ENCODE assay signal across 19 cellular contexts in the genomic region with DNA sequence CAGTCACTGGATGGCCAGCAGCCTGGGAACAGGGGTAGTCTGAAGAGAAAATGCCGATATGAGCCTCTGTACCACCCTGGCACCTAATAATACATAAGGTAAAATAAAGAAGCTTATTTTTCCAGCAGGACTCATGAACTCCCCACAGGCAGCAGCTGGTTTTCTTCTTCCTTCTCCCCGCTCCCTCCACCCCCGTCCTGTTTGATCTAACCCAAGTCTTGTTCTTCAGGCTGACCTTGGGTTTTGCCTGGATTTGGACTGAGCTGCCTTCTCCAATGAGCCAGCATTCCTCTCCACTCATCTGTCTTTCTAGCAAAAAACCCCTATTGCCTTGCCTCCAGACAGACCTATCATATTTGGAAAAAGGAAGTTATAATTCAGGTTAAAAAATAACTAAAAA.
DNase-seq lines count a peak whose midpoint lies in the region; ATAC-seq, FAIRE-seq and TF ChIP-seq lines count a peak whose summit lies in the region.
"Had no signal": no experiment of that assay in that cellular context is flagged by ENCODE, and none has a peak within 500 bp of the region (broad histone marks: within the 10 kb centered on the region; RNA-seq: fewer than 3 reads in every experiment).

No MANE protein-coding gene starts in this region.

- TF ChIP-seq RAD21 in H1 (IDR thresholded peaks at IDR 0.05 in 1 of 2, conservative IDR thresholded peaks at IDR 0.05 in 1 of 2; ENCODE audit: low read depth in 2 of 2, low read length in 2 of 2) = no peak

- H2AFZ ChIP-seq in Loucy (ENCODE audit: low read length) (no peak overlapping the region), H1 (ENCODE audit: low read length) (no peak overlapping the region)
- H2AFZ ChIP-seq: PC-9 had no signal

- TF ChIP-seq POLR2A in H1 (IDR thresholded peaks at IDR 0.05; ENCODE audit: control extremely low read depth in 1 of 2, low read depth in 2 of 2, low read length in 2 of 2) (no peak), spleen (IDR thresholded peaks at IDR 0.05) (no peak), right lobe of liver (IDR thresholded peaks at IDR 0.05) (no peak)

- H3K36me3 ChIP-seq in Loucy (ENCODE audit: insufficient read depth, low read length) (no peaks in the 10 kb centered on the region), H1 (ENCODE audit: control insufficient read depth in 2 of 4, insufficient read depth in 4 of 4, low read length in 3 of 4) (no peaks in the 10 kb centered on the region), muscle layer of duodenum (ENCODE audit: control insufficient read depth in 1 of 2, insufficient read depth in 2 of 2, low read length in 2 of 2) (no peaks in the 10 kb centered on the region), spleen (no peaks in the 10 kb centered on the region), right lobe of liver (no peaks in the 10 kb centered on the region)
- H3K36me3 ChIP-seq: BE2C, MG63 had no signal

- H3K27me3 ChIP-seq in Loucy (ENCODE audit: insufficient read depth, low read length, poor library complexity, severe bottlenecking) (no peaks in the 10 kb centered on the region), H1 (replicated peaks in 1 of 4; ENCODE audit: control insufficient read depth in 3 of 4, extremely low read depth in 1 of 4, insufficient read depth in 3 of 4, low read length in 3 of 4) (peaks cover 0 to 3% (median 0%) of the 10 kb centered on the region in 4 experiments; a peak in 3 of 7 replicates), muscle layer of duodenum (ENCODE audit: low read depth, low read length) (no peaks in the 10 kb centered on the region), spleen (replicated peaks in 1 of 7) (no peaks in the 10 kb centered on the region), right lobe of liver (no peaks in the 10 kb centered on the region)
- H3K27me3 ChIP-seq: BE2C, MG63 had no signal

- H3K79me1 ChIP-seq in H1 (ENCODE audit: low read depth, low read length) = no peaks in the 10 kb centered on the region

- H2BK120ac ChIP-seq in H1 (replicated peaks; ENCODE audit: low read depth, low read length) = no peak overlapping the region

- H4K8ac ChIP-seq in H1 (ENCODE audit: extremely low read depth, insufficient read depth, low read length) = no peak overlapping the region

- intact Hi-C loops in spleen (cut with DNase I; ENCODE audit: low total_unique reads) = no loop called here
- intact Hi-C loops in right lobe of liver (cut with DNase I) = no loop called here

- H3K4me1 ChIP-seq in Loucy (ENCODE audit: insufficient read depth, low read length, poor library complexity, severe bottlenecking) (peaks cover 22% of the 10 kb centered on the region), H1 (replicated peaks in 1 of 4; ENCODE audit: control insufficient read depth in 3 of 4, insufficient read depth in 4 of 4, low read length in 3 of 4) (peaks cover 8 to 16% (median 10%) of the 10 kb centered on the region in 4 experiments), muscle layer of duodenum (ENCODE audit: control insufficient read depth in 1 of 2, insufficient read depth in 2 of 2, low read length in 2 of 2) (peaks cover 0 to 32% of the 10 kb centered on the region in 2 donors), spleen (peaks cover 0 to 24% (median 8%) of the 10 kb centered on the region in 6 donors), right lobe of liver (no peaks in the 10 kb centered on the region)

- CTCF ChIA-PET in H1 (lab: Charles Lee; ENCODE audit: partially characterized antibody) = interaction anchor here (0.8 to 2.4 kb wide), 13 partner anchors 10 to 187 kb away, joined by 3 to 14 read pairs (median 4); no protein-coding TSS in a partner anchor

- H4K91ac ChIP-seq in H1 (replicated peaks; ENCODE audit: insufficient read length, low read length) = peak overlapping the region; percentile 12

- TF ChIP-seq EP300 in H1 (IDR thresholded peaks at IDR 0.05; ENCODE audit: borderline replicate concordance in 1 of 2, low read depth in 2 of 2, low read length in 2 of 2) = no peak

- H3K27ac ChIP-seq in H1 (ENCODE audit: low read depth, low read length) (no peak overlapping the region), muscle layer of duodenum (ENCODE audit: low read length) (peak overlapping the region; percentile 6), spleen (peak overlapping the region in 7 of 8 donors; percentile 39 to 67 (median 57)), right lobe of liver (no peak overlapping the region)
- H3K27ac ChIP-seq: KMS-11, PC-9 had no signal

- H3K4me2 ChIP-seq in Loucy (ENCODE audit: low read depth, low read length, poor library complexity, severe bottlenecking) (no peak overlapping the region), H1 (ENCODE audit: insufficient read depth in 1 of 2, low read depth in 2 of 2, low read length in 2 of 2) (no peak overlapping the region)
- H3K4me2 ChIP-seq: KMS-11, PC-9 had no signal

- peaks cover 2% of the 10 kb centered on the region for H3K23me2 ChIP-seq in H1 (ENCODE audit: low read depth, low read length)

- no peak for FAIRE-seq in H1 (lab: Jason Lieb, UNC)

- H3K4me3 ChIP-seq in Loucy (ENCODE audit: low read length, poor library complexity, severe bottlenecking) (no peak overlapping the region), H1 (ENCODE audit: extremely low read depth in 1 of 4, insufficient read depth in 2 of 4, low read depth in 3 of 4, low read length in 4 of 4) (no peak overlapping the region), muscle layer of duodenum (ENCODE audit: low read depth in 1 of 2, low read length in 2 of 2) (no peak overlapping the region), spleen (no peak overlapping the region), right lobe of liver (no peak overlapping the region)
- H3K4me3 ChIP-seq: MG63, PC-9 had no signal

- H3K9me3 ChIP-seq in Loucy (ENCODE audit: insufficient read depth, low read depth, low read length) = no peaks in the 10 kb centered on the region
- H3K9me3 ChIP-seq in H1 (ENCODE audit: insufficient read depth in 2 of 2, low read depth in 1 of 2, low read length in 1 of 2) = no peaks in the 10 kb centered on the region
- H3K9me3 ChIP-seq in muscle layer of duodenum (ENCODE audit: control insufficient read depth in 1 of 2, low read length in 2 of 2) = no peaks in the 10 kb centered on the region
- H3K9me3 ChIP-seq in spleen = no peaks in the 10 kb centered on the region
- no peaks in the 10 kb centered on the region for H3K9me3 ChIP-seq in right lobe of liver
- H3K9me3 ChIP-seq: BE2C, MG63 had no signal

- H2AK5ac ChIP-seq in H1 (ENCODE audit: low read depth, low read length) = no peak overlapping the region

- no peak overlapping the region for H4K5ac ChIP-seq in H1 (ENCODE audit: insufficient read length, low read depth, low read length)

- POLR2A ChIA-PET in H1 (lab: Charles Lee; ENCODE audit: partially characterized antibody) = interaction anchor here (0.6 to 1.3 kb wide), 6 partner anchors 10 to 113 kb away, joined by 3 to 4 read pairs (median 3); no protein-coding TSS in a partner anchor

- H3K56ac ChIP-seq in H1 (replicated peaks; ENCODE audit: insufficient read length, low read depth, low read length) = no peak overlapping the region

- H3K9ac ChIP-seq in Loucy (ENCODE audit: low read depth, low read length, poor library complexity, severe bottlenecking) = peak overlapping the region; percentile 30
- H3K9ac ChIP-seq in H1 (replicated peaks in 1 of 4; ENCODE audit: extremely low read depth in 1 of 4, low read depth in 3 of 4, low read length in 3 of 4) = no peak overlapping the region
- H3K9ac ChIP-seq: KMS-11 had no signal

- H3K79me2 ChIP-seq in Loucy (ENCODE audit: insufficient read depth, low read length) (no peaks in the 10 kb centered on the region), H1 (ENCODE audit: control insufficient read depth in 1 of 2, insufficient read depth in 2 of 2, low read length in 2 of 2) (no peaks in the 10 kb centered on the region)

- H4K20me1 ChIP-seq in Loucy (ENCODE audit: insufficient read depth, low read length, poor library complexity, severe bottlenecking) (no peaks in the 10 kb centered on the region), H1 (replicated peaks in 1 of 2; ENCODE audit: control insufficient read depth in 1 of 2, insufficient read depth in 2 of 2, low read length in 2 of 2) (peaks cover 0 to 4% of the 10 kb centered on the region in 2 experiments)

- no peak overlapping the region for H3K4ac ChIP-seq in H1 (replicated peaks; ENCODE audit: insufficient read length, low read depth, low read length)

- DNase-seq in H1 (ENCODE audit: low read depth in 1 of 2, low spot score in 2 of 2) (no peak), spleen (no peak), right lobe of liver (no peak), A172 (ENCODE audit: low spot score) (no peak)
- DNase-seq in activated T-cell treated with anti-CD3 and anti-CD28 coated beads, Interleukin-2, amount 50 U/mL, for 1 hour = no peak
- no peak for DNase-seq in activated CD8-positive, alpha-beta memory T cell treated with anti-CD3 and anti-CD28 coated beads, Interleukin-2, amount 50 U/mL, for 4 hours
- DNase-seq: ACHN; BE2C; CD4-positive, alpha-beta memory T cell; GF-D8; GOT3; MG63; NCI-H1105; NCI-H1694 treated with DMSO at 0.1 percent for 48 hours; NCI-H748 treated with DMSO at 0.1 percent for 48 hours; PC-9 had no signal

- no peaks in the 10 kb centered on the region for H3K9me2 ChIP-seq in Loucy (replicated peaks; ENCODE audit: low read depth, low read length)

- no peak overlapping the region for H3K18ac ChIP-seq in H1 (ENCODE audit: extremely low read depth, low read length)

- no peaks in the 10 kb centered on the region for H3F3A ChIP-seq in Loucy (ENCODE audit: low read depth)

- no peak overlapping the region; the same call in 1 of the 2 replicates for H2BK12ac ChIP-seq in H1 (ENCODE audit: low read depth, low read length)

- H2BK15ac ChIP-seq in H1 (ENCODE audit: low read length) = no peak overlapping the region

- H2BK5ac ChIP-seq in H1 (ENCODE audit: low read depth, low read length) = no peak overlapping the region

- H3K14ac ChIP-seq in H1 (ENCODE audit: insufficient read length) = no peak overlapping the region

- no peak overlapping the region for H3K23ac ChIP-seq in H1 (ENCODE audit: insufficient read length)

- WGBS in H1 (ENCODE audit: extremely low coverage in 1 of 2, insufficient coverage in 1 of 2, insufficient read length in 1 of 2, insufficient replicate concordance in 2 of 2, low coverage in 1 of 2, low lambda C conversion rate in 2 of 2, missing lambda C conversion rate in 1 of 2), 2 experiments = 76% methylated on average over 3 of the region's 3 CpGs; no CpG with 5 or more reads in 1 of the 2 experiments
- 72 to 83% (median 74%) methylated on average over 3 of the region's 3 CpGs for WGBS in spleen, 5 donors
- WGBS in right lobe of liver (ENCODE audit: insufficient coverage, low coverage, low lambda C conversion rate, missing lambda C conversion rate) = 47% methylated on average over 3 of the region's 3 CpGs

- TF ChIP-seq CTCF in Loucy (conservative IDR thresholded peaks at IDR 0.05; ENCODE audit: low read length) = no peak
- TF ChIP-seq CTCF in H1 (IDR thresholded peaks at IDR 0.05; ENCODE audit: control extremely low read depth in 1 of 3, insufficient read depth in 1 of 3, low read depth in 1 of 3, low read length in 3 of 3) = no peak
- no peak for TF ChIP-seq CTCF in spleen (IDR thresholded peaks at IDR 0.05 in 8 of 11, conservative IDR thresholded peaks at IDR 0.05 in 3 of 11)
- no peak for TF ChIP-seq CTCF in right lobe of liver (IDR thresholded peaks at IDR 0.05)

- ATAC-seq in right lobe of liver = no peak

- H2BK20ac ChIP-seq in H1 (ENCODE audit: low read length) = 0 out of 2 replicates have a peak overlapping the region, but pooled peaks have one; percentile 40

TF ChIP-seq in H1, 55 proteins besides CTCF, POLR2A, EP300 and RAD21 (continues in another document):
- no peak for TF ChIP-seq TCF12 (IDR thresholded peaks at IDR 0.05; ENCODE audit: low read depth, low read length)

Comparison
In these comparisons a context has a peak if more than half of its experiments do, and no peak if none do; other contexts are left out.
1. H3K27ac ChIP-seq: peak in muscle layer of duodenum (single experiment) and spleen (7 of 8); none in H1 (single experiment) and right lobe of liver (0 of 3).